Comparison of ENCODE assay signal across 24 cellular contexts in genomic region chr19:10574462-10574861, GRCh38. TPM values are rescaled to one million over a fixed set of nuclear protein-coding genes. Genes with fewer than 3 reads are reported as not detected.
DNase-seq lines count a peak whose midpoint lies in the region; ATAC-seq and TF ChIP-seq lines count a peak whose summit lies in the region.
"Had no signal": no experiment of that assay in that cellular context is flagged by ENCODE, and none has a peak within 500 bp of the region (broad histone marks: within the 10 kb centered on the region; RNA-seq: fewer than 3 reads in every experiment).

No MANE protein-coding gene starts in this region.

- H3K9me3 ChIP-seq in Caco-2 = no peaks in the 10 kb centered on the region
- no peaks in the 10 kb centered on the region for H3K9me3 ChIP-seq in GM23248 (ENCODE audit: low read depth)
- H3K9me3 ChIP-seq in T-helper 17 cell (ENCODE audit: control insufficient read depth, low read length, poor library complexity, severe bottlenecking) = no peaks in the 10 kb centered on the region
- H3K9me3 ChIP-seq in heart right ventricle = no peaks in the 10 kb centered on the region
- H3K9me3 ChIP-seq: BE2C, HAP-1 had no signal

- H3K4me2 ChIP-seq in GM23248 (ENCODE audit: unreplicated experiment) = no peak overlapping the region

- no TSS peak for BruUV-seq in Caco-2 (replicated peaks; lab: Mats Ljungman, UMichigan)

- H3K27me3 Mint-ChIP-seq in Caco-2 (ENCODE audit: insufficient read depth, unreplicated experiment) = no peaks in the 10 kb centered on the region
- H3K27me3 Mint-ChIP-seq in T-helper 17 cell = no peaks in the 10 kb centered on the region
- peaks cover 3% of the 10 kb centered on the region for H3K27me3 Mint-ChIP-seq in nephron progenitor cell (ENCODE audit: low read depth, poor library complexity)
- H3K27me3 Mint-ChIP-seq: CD8-positive, alpha-beta memory T cell had no signal

- no peaks in the 10 kb centered on the region for H4K20me1 ChIP-seq in GM23248 (ENCODE audit: insufficient read depth)

- no peak for TF ChIP-seq CTCF in Caco-2 (IDR thresholded peaks at IDR 0.05; ENCODE audit: insufficient read depth in 1 of 2, low read depth in 1 of 2, low read length in 1 of 2, severe bottlenecking in 1 of 2, unreplicated experiment in 1 of 2)
- TF ChIP-seq CTCF in nephron progenitor cell (IDR thresholded peaks at IDR 0.05) = no peak
- no peak for TF ChIP-seq CTCF in heart right ventricle (IDR thresholded peaks at IDR 0.05)

- H3K27me3 ChIP-seq in Caco-2 (replicated peaks; ENCODE audit: control insufficient read depth, insufficient read depth, low read length) (no peaks in the 10 kb centered on the region), GM23248 (replicated peaks; ENCODE audit: insufficient read depth) (no peaks in the 10 kb centered on the region), heart right ventricle (peaks cover 0 to 5% (median 0%) of the 10 kb centered on the region in 7 donors)
- H3K27me3 ChIP-seq: BE2C had no signal

- peaks cover 15% of the 10 kb centered on the region for H3K4me1 ChIP-seq in Caco-2
- 0 out of 2 replicates have a peak, but pooled peaks cover 5% of the 10 kb centered on the region for H3K4me1 ChIP-seq in GM23248 (ENCODE audit: insufficient read depth)
- H3K4me1 ChIP-seq in heart right ventricle = peaks cover 2 to 14% (median 9%) of the 10 kb centered on the region in 9 donors
- H3K4me1 ChIP-seq: BE2C had no signal

- no peak overlapping the region for H2AFZ ChIP-seq in GM23248

- H3K27ac Mint-ChIP-seq in Caco-2 (ENCODE audit: unreplicated experiment) = peak overlapping the region; percentile 36
- peak overlapping the region; percentile 14 for H3K27ac Mint-ChIP-seq in T-helper 17 cell
- no peak overlapping the region for H3K27ac Mint-ChIP-seq in nephron progenitor cell
- H3K27ac Mint-ChIP-seq: CD14-positive monocyte had no signal

- in situ Hi-C loops in GM23248 (cut with MboI) = no loop called here

- H3F3A ChIP-seq in GM23248 (ENCODE audit: insufficient read depth) = no peaks in the 10 kb centered on the region

- CTCF ChIA-PET in Caco-2 (lab: Charles Lee) = no interaction called here

- POLR2A ChIA-PET in Caco-2 (lab: Charles Lee) = no interaction called here

- intact Hi-C loops in Caco-2 (cut with micrococcal nuclease; ENCODE audit: unreplicated experiment) = no loop called here
- intact Hi-C loops in heart right ventricle (cut with DNase I) = loop anchor here in 5 of 10 donors (5.0 to 10.0 kb wide), 3 partner anchors 92 to 172 kb away; partner anchors contain the start of gene CDC37 (in 4 of the 5)

- H3K4me1 Mint-ChIP-seq in Caco-2 (ENCODE audit: low read depth, unreplicated experiment) (peaks cover 15% of the 10 kb centered on the region), T-helper 17 cell (peaks cover 8% of the 10 kb centered on the region), nephron progenitor cell (peaks cover 29% of the 10 kb centered on the region)

- no peak for DNase-seq in Caco-2
- peak; percentile 5 for DNase-seq in GM23248
- no peak for DNase-seq in T-helper 17 cell
- no peak for DNase-seq in nephron progenitor cell
- no peak for DNase-seq in activated CD4-positive, alpha-beta T cell treated with anti-CD3 and anti-CD28 coated beads for 1 hour
- no peak for DNase-seq in pons (ENCODE audit: low spot score)
- no peak for DNase-seq in heart right ventricle
- DNase-seq: BE2C; Calu3; CD8-positive, alpha-beta memory T cell; DMS79 treated with DMSO at 0.1 percent for 48 hours; GF-D8; Karpas-422; NCI-H1092; NCI-H1417 treated with DMSO at 0.1 percent for 48 hours; NCI-H1694 treated with DMSO at 0.1 percent for 48 hours; NCI-H2081; NCI-H2227 treated with DMSO at 0.1 percent for 48 hours; NCI-H526 treated with DMSO at 0.1 percent for 48 hours; SHP77 treated with DMSO at 0.1 percent for 48 hours had no signal

- H3K9ac ChIP-seq in GM23248 = no peak overlapping the region

- H3K4me3 Mint-ChIP-seq in Caco-2 (ENCODE audit: unreplicated experiment) (peak overlapping the region; percentile 29), T-helper 17 cell (no peak overlapping the region), nephron progenitor cell (peak overlapping the region; percentile 36)

- H3K79me2 ChIP-seq in GM23248 (ENCODE audit: insufficient read depth) = no peaks in the 10 kb centered on the region

- H3K27ac ChIP-seq in GM23248 (no peak overlapping the region), heart right ventricle (no peak overlapping the region)
- H3K27ac ChIP-seq: HL-60 had no signal

- H3K9me3 Mint-ChIP-seq in Caco-2 (ENCODE audit: unreplicated experiment) (no peaks in the 10 kb centered on the region), nephron progenitor cell (no peaks in the 10 kb centered on the region)
- H3K9me3 Mint-ChIP-seq: CD14-positive monocyte; CD8-positive, alpha-beta memory T cell had no signal

- ATAC-seq in T-helper 17 cell = no peak
- no peak for ATAC-seq in heart right ventricle
- ATAC-seq: Panc1 had no signal

- whole genome bisulfite sequencing in GM23248 (ENCODE audit: low coverage in 1 of 2, low lambda C conversion rate in 2 of 2, missing lambda C conversion rate in 2 of 2), 2 experiments = 75 to 84% methylated on average over 7 to 8 of the region's 8 CpGs
- WGBS in heart right ventricle, 2 donors = 83% methylated on average over 8 of the region's 8 CpGs

- H3K4me3 ChIP-seq in Caco-2 (ENCODE audit: low read depth, low read length) (no peak overlapping the region), GM23248 (no peak overlapping the region), heart right ventricle (no peak overlapping the region)
- H3K4me3 ChIP-seq: HAP-1 had no signal

- H3K36me3 Mint-ChIP-seq in Caco-2 (ENCODE audit: insufficient read depth, unreplicated experiment) = peaks cover 81% of the 10 kb centered on the region
- no peaks in the 10 kb centered on the region for H3K36me3 Mint-ChIP-seq in T-helper 17 cell (ENCODE audit: low read depth)
- no peaks in the 10 kb centered on the region for H3K36me3 Mint-ChIP-seq in nephron progenitor cell (ENCODE audit: low read depth)
- H3K36me3 Mint-ChIP-seq: CD14-positive monocyte; CD8-positive, alpha-beta memory T cell had no signal

- H3K9me2 ChIP-seq in GM23248 (ENCODE audit: insufficient read depth) = no peaks in the 10 kb centered on the region

- peaks cover 1% of the 10 kb centered on the region; the same call in 1 of the 2 replicates for H3K36me3 ChIP-seq in Caco-2 (ENCODE audit: control insufficient read depth, insufficient read depth, low read length)
- H3K36me3 ChIP-seq in GM23248 (ENCODE audit: low read depth) = no peaks in the 10 kb centered on the region
- no peaks in the 10 kb centered on the region for H3K36me3 ChIP-seq in heart right ventricle
- H3K36me3 ChIP-seq: BE2C, HAP-1 had no signal

RNA-seq across cellular contexts. Expression of gene CDKN2D, which starts 5.7 kb away (rescaled TPM):
- total RNA-seq in Caco-2 (2022) (5.0 and 5.8 TPM in 2 replicates), T-helper 17 cell (10 to 100 TPM; 71.0 to 83.3 TPM), heart right ventricle (10 to 100 TPM in 5 of 10 donors, 1 to 10 TPM in 5; 7.7 to 19.2 (median 10.3) TPM)
- 7.8 and 8.5 TPM in 2 replicates for total RNA-seq in GM23248 (2014; rRNA removed; shearing (Covaris generic))
- polyA plus RNA-seq in GM23248 (2016; fragmentation: Nextera tagmentation; extraction: Ambion mirVana) (10.7 and 11.7 TPM in 2 replicates), heart right ventricle (10 to 100 TPM in 1 of 2 donors, 1 to 10 TPM in 1; 5.7 to 25.6 TPM)

RNA-seq across cellular contexts. Expression of gene KRI1, which starts 8.7 kb away (rescaled TPM):
- total RNA-seq in Caco-2 (2022) (27.0 and 27.5 TPM in 2 replicates), T-helper 17 cell (10 to 100 TPM; 33.9 to 43.7 TPM), heart right ventricle (10 to 100 TPM in 6 of 10 donors, 1 to 10 TPM in 4; 8.4 to 14.2 (median 10.3) TPM)
- total RNA-seq in GM23248 (2014; rRNA removed; shearing (Covaris generic)) = 10.5 and 11.3 TPM in 2 replicates
- polyA plus RNA-seq in GM23248 (2016; fragmentation: Nextera tagmentation; extraction: Ambion mirVana) (14.9 and 15.1 TPM in 2 replicates), heart right ventricle (10 to 100 TPM; 14.4 to 17.5 TPM)

RNA-seq across cellular contexts. Expression of gene AP1M2, which starts 12.7 kb away (rescaled TPM):
- 191 and 196 TPM in 2 replicates for total RNA-seq in Caco-2 (2022)
- not detected in 2 replicates for total RNA-seq in GM23248 (2014; rRNA removed; shearing (Covaris generic))
- not detected in 2 replicates for polyA plus RNA-seq in GM23248 (2016; fragmentation: Nextera tagmentation; extraction: Ambion mirVana)
- total RNA-seq in T-helper 17 cell = 1 to 10 TPM in 1 of 2 donors, not detected in 1; 2.0 TPM
- total RNA-seq in heart right ventricle = not detected
- polyA plus RNA-seq in heart right ventricle = not detected
- total RNA-seq: CD8-positive, alpha-beta memory T cell had no signal
- polyA plus RNA-seq: CD8-positive, alpha-beta memory T cell had no signal

RNA-seq across cellular contexts. Expression of gene ATG4D, which starts 30.8 kb away (rescaled TPM):
- total RNA-seq in Caco-2 (2022) (34.3 and 34.6 TPM in 2 replicates), T-helper 17 cell (10 to 100 TPM; 70.6 to 70.7 TPM), heart right ventricle (10 to 100 TPM; 47.6 to 62.4 (median 54.5) TPM)
- total RNA-seq in GM23248 (2014; rRNA removed; shearing (Covaris generic)) = 12.4 and 18.0 TPM in 2 replicates
- polyA plus RNA-seq in GM23248 (2016; fragmentation: Nextera tagmentation; extraction: Ambion mirVana) (6.2 and 6.3 TPM in 2 replicates), heart right ventricle (10 to 100 TPM; 62.0 to 66.2 TPM)

RNA-seq across cellular contexts. Expression of gene SLC44A2, which starts 50.9 kb away (rescaled TPM):
- total RNA-seq in Caco-2 (2022) (119 and 120 TPM in 2 replicates), T-helper 17 cell (100 to 1,000 TPM; 186 to 200 TPM), heart right ventricle (100 to 1,000 TPM in 4 of 10 donors, 10 to 100 TPM in 6; 82.5 to 114 (median 96.7) TPM)
- 17.4 and 41.1 TPM in 2 replicates for total RNA-seq in GM23248 (2014; rRNA removed; shearing (Covaris generic))
- polyA plus RNA-seq in GM23248 (2016; fragmentation: Nextera tagmentation; extraction: Ambion mirVana) (44.5 and 48.6 TPM in 2 replicates), heart right ventricle (10 to 100 TPM; 56.2 to 65.8 TPM)

Comparison
In these comparisons a context has a peak if more than half of its experiments do, and no peak if none do; other contexts are left out.
1. RNA of gene AP1M2, which starts 12.7 kb away (total RNA-seq): 191 to 196 TPM in Caco-2; 2.0 TPM in T-helper 17 cell, not detected in GM23248 and not detected in heart right ventricle; every median in the first group is over 10 times any median in the second.